38 cellular contexts compared by ENCODE assay signal in the genomic region with DNA sequence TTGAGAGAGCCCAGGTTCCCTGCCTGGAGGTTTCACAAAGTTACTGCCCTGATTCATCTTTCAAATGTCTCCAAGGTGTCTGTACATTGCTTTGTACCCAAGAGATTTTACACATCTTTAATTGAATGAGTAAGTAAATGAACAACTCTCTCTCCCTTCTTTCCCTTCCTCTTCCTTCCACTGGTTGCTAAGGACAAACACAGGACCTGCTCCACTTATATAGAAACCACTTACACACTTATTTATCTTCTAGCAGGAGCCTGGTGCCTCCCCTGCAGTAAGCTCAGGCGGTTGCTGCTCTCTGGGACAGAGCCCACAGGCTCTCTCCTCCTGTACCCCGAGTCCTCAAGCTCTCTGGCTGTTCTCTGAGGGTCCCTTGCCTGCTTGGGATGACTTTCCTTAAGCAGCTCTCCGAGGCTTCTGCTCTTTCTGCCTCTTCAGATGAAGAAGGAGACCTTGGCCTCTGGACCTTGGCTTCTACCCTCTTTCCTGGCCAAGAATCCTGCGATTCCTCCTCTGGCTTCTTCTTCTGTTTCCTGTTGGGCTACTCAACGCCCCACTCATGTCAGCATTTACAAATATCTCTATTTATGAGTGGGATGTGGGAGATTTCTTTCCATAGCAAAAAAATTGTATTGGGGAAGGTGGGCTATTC. TPM values are rescaled to one million over a fixed set of nuclear protein-coding genes. Genes with fewer than 3 reads are reported as not detected.
"Had no signal": no experiment of that assay in that cellular context is flagged by ENCODE, and none has a peak within 500 bp of the region (broad histone marks: within the 10 kb centered on the region; RNA-seq: fewer than 3 reads in every experiment).

No MANE protein-coding gene starts in this region.

- H3K36me3 ChIP-seq: adrenal gland, brain microvascular endothelial cell, cardiac muscle cell had no signal

- H3K27me3 ChIP-seq: adrenal gland, body of pancreas, brain microvascular endothelial cell, cardiac muscle cell had no signal

- H3K4me3 ChIP-seq: adrenal gland, body of pancreas, cardiac muscle cell had no signal

- FAIRE-seq: astrocyte, bronchial epithelial cell, TTC549 had no signal

- H3K9me3 ChIP-seq: adrenal gland, body of pancreas had no signal

- DNase-seq: activated B cell treated with CpG ODN at 0.5 μM for 24 hours; activated CD4-positive, alpha-beta memory T cell treated with anti-CD3 and anti-CD28 coated beads for 36 hours; activated CD4-positive, alpha-beta T cell treated with anti-CD3 and anti-CD28 coated beads for 4 hours; activated CD4-positive, alpha-beta T cell treated with anti-CD3 and anti-CD28 coated beads, Interleukin-2, amount 10 ng/mL, durations not matched to agents 24 days and 14 days; activated CD4-positive, alpha-beta T cell treated with anti-CD3 and anti-CD28 coated beads, Interleukin-2, amount 50 U/mL, for 1 hour; activated CD4-positive, alpha-beta T cell treated with anti-CD3 and anti-CD28 coated beads, Interleukin-2, amount 50 U/mL, for 4 hours; activated CD4-positive, CD25-positive, alpha-beta regulatory T cell treated with anti-CD3 and anti-CD28 coated beads, Interleukin-2, amount 50 U/mL, for 72 hours; activated CD8-positive, alpha-beta memory T cell treated with anti-CD3 and anti-CD28 coated beads, Interleukin-2, amount 50 U/mL, for 4 hours; activated CD8-positive, alpha-beta T cell treated with anti-CD3 and anti-CD28 coated beads for 36 hours; activated effector memory CD4-positive, alpha-beta T cell treated with anti-CD3 and anti-CD28 coated beads, Interleukin-2, amount 50 U/mL, for 16 hours; activated gamma-delta T cell treated with Interleukin-2 at 50 U/mL for 16 hours; activated naive CD4-positive, alpha-beta T cell; activated naive CD4-positive, alpha-beta T cell treated with anti-CD3 and anti-CD28 coated beads for 36 hours; activated naive CD4-positive, alpha-beta T cell treated with anti-CD3 and anti-CD28 coated beads, Interleukin-2, amount 50 U/mL, for 16 hours; activated naive CD8-positive, alpha-beta T cell treated with anti-CD3 and anti-CD28 coated beads for 36 hours; activated T-cell treated with anti-CD3 and anti-CD28 coated beads for 4 hours; activated T-cell treated with anti-CD3 and anti-CD28 coated beads, Interleukin-2, amount 50 U/mL, for 1 hour; activated T-cell treated with anti-CD3 and anti-CD28 coated beads, Interleukin-2, amount 50 U/mL, for 4 hours; activated T-cell treated with anti-CD3 and anti-CD28 coated beads, Interleukin-2, amount 50 U/mL, for 72 hours; adrenal gland; amniotic stem cell; aorta; body of pancreas; brain microvascular endothelial cell; caudate nucleus; cerebellar nuclear complex; T-helper 1 cell; T-helper 2 cell; T-helper 9 cell had no signal

- H3K27ac ChIP-seq: adrenal gland, body of pancreas, brain microvascular endothelial cell, cardiac muscle cell, VCaP had no signal

- H3K4me1 ChIP-seq: adrenal gland, body of pancreas had no signal

- ATAC-seq: activated CD8-positive, alpha-beta T cell treated with anti-CD3 and anti-CD28 coated beads for 36 hours; activated naive CD4-positive, alpha-beta T cell treated with anti-CD3 and anti-CD28 coated beads, Interleukin-2, amount 50 U/mL, for 72 hours; activated T-cell treated with anti-CD3 and anti-CD28 coated beads, Interleukin-2, amount 50 U/mL, for 4 hours; activated T-cell treated with anti-CD3 and anti-CD28 coated beads, Interleukin-2, amount 50 U/mL, for 72 hours; activated T-helper 17 cell treated with anti-CD3 and anti-CD28 coated beads, Interleukin-2, amount 50 U/mL, for 72 hours; body of pancreas had no signal

RNA-seq across cellular contexts. Expression of gene PIRT, which starts 9.9 kb away (rescaled TPM):
- total RNA-seq: activated B cell treated with CpG ODN at 0.5 μM for 24 hours; activated CD4-positive, alpha-beta memory T cell treated with anti-CD3 and anti-CD28 coated beads for 36 hours; activated CD4-positive, alpha-beta T cell treated with anti-CD3 and anti-CD28 coated beads, Interleukin-2, amount 10 ng/mL, durations not matched to agents 24 days and 14 days; activated CD8-positive, alpha-beta memory T cell treated with anti-CD3 and anti-CD28 coated beads for 36 hours; activated CD8-positive, alpha-beta T cell treated with anti-CD3 and anti-CD28 coated beads for 36 hours; activated naive CD4-positive, alpha-beta T cell treated with anti-CD3 and anti-CD28 coated beads for 36 hours; activated naive CD4-positive, alpha-beta T cell treated with anti-CD3 and anti-CD28 coated beads, Interleukin-2, amount 50 U/mL, for 72 hours; activated naive CD8-positive, alpha-beta T cell treated with anti-CD3 and anti-CD28 coated beads for 36 hours; activated T-cell treated with anti-CD3 and anti-CD28 coated beads, Interleukin-2, amount 50 U/mL, for 4 hours; activated T-cell treated with anti-CD3 and anti-CD28 coated beads, Interleukin-2, amount 50 U/mL, for 72 hours; activated T-helper 1 cell treated with anti-CD3 and anti-CD28 coated beads, Interleukin-12 subunit alpha, Interleukin-12 subunit beta, Interleukin-2, Interleukin-4 antibody, amounts not matched to agents 30 ng/mL and 10 ng/mL and 1 ng/mL, durations not matched to agents 14 hours and 24 hours and 36 hours; activated T-helper 17 cell treated with anti-CD3 and anti-CD28 coated beads, Interleukin-2, amount 50 U/mL, for 72 hours; astrocyte; bronchial epithelial cell; cardiac muscle cell had no signal
- polyA plus RNA-seq: aorta, cardiac muscle cell had no signal

RNA-seq across cellular contexts. Expression of gene TMEM238L, which starts 24.1 kb away (rescaled TPM):
- total RNA-seq: activated B cell treated with CpG ODN at 0.5 μM for 24 hours; activated CD4-positive, alpha-beta memory T cell treated with anti-CD3 and anti-CD28 coated beads for 36 hours; activated CD4-positive, alpha-beta T cell treated with anti-CD3 and anti-CD28 coated beads, Interleukin-2, amount 10 ng/mL, durations not matched to agents 24 days and 14 days; activated CD8-positive, alpha-beta memory T cell treated with anti-CD3 and anti-CD28 coated beads for 36 hours; activated CD8-positive, alpha-beta T cell treated with anti-CD3 and anti-CD28 coated beads for 36 hours; activated naive CD4-positive, alpha-beta T cell treated with anti-CD3 and anti-CD28 coated beads for 36 hours; activated naive CD4-positive, alpha-beta T cell treated with anti-CD3 and anti-CD28 coated beads, Interleukin-2, amount 50 U/mL, for 72 hours; activated naive CD8-positive, alpha-beta T cell treated with anti-CD3 and anti-CD28 coated beads for 36 hours; activated T-cell treated with anti-CD3 and anti-CD28 coated beads, Interleukin-2, amount 50 U/mL, for 4 hours; activated T-cell treated with anti-CD3 and anti-CD28 coated beads, Interleukin-2, amount 50 U/mL, for 72 hours; activated T-helper 1 cell treated with anti-CD3 and anti-CD28 coated beads, Interleukin-12 subunit alpha, Interleukin-12 subunit beta, Interleukin-2, Interleukin-4 antibody, amounts not matched to agents 30 ng/mL and 10 ng/mL and 1 ng/mL, durations not matched to agents 14 hours and 24 hours and 36 hours; activated T-helper 17 cell treated with anti-CD3 and anti-CD28 coated beads, Interleukin-2, amount 50 U/mL, for 72 hours; aorta; astrocyte; body of pancreas; bronchial epithelial cell; cardiac muscle cell had no signal
- polyA plus RNA-seq: cardiac muscle cell had no signal
